ENCODE assay signal across 18 cellular contexts in the genomic region with DNA sequence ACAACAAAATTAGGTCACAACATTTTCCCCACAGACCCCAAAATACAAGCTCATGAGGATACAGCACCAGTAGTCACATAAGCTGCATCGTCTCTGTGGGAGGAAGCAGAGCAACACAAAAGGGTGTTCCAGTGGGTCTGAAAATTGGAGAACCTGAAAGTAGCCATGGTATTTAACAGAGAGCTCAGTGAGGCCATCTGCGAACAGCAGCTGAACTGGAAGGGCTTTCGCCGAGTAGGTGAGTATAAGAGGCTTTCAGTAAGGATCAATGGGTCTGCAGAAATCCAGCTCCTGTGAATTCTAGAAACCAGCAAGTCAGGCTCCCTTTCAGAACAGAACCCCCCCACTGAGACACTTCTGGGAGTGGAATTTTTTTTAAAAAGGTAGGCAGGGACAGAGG.
"Had no signal": no experiment of that assay in that cellular context is flagged by ENCODE, and none has a peak within 500 bp of the region (broad histone marks: within the 10 kb centered on the region; RNA-seq: fewer than 3 reads in every experiment).

No MANE protein-coding gene starts in this region.

- H3K27me3 ChIP-seq: breast epithelium, dorsolateral prefrontal cortex, sigmoid colon, testis had no signal

- H3K27ac ChIP-seq: breast epithelium, dorsolateral prefrontal cortex, lower lobe of right lung, sigmoid colon, testis had no signal

- H3K27me3 Mint-ChIP-seq: naive thymus-derived CD8-positive, alpha-beta T cell; stimulated activated naive CD8-positive, alpha-beta T cell treated with anti-CD3 and anti-CD28 coated beads, Interleukin-15, Interleukin-2, amounts not matched to agents 100 ng/mL and 50 ng/mL, for 24 hours had no signal

- H3K4me3 Mint-ChIP-seq: activated CD8-positive, alpha-beta T cell treated with anti-CD3 and anti-CD28 coated beads, Interleukin-2, amount 10 ng/mL, durations not matched to agents 7 days and 5 days; activated T-helper 1 cell treated with anti-CD3 and anti-CD28 coated beads, Interleukin-12 subunit alpha, Interleukin-12 subunit beta, Interleukin-2, Interleukin-4 antibody, amounts not matched to agents 30 ng/mL and 10 ng/mL and 1 ng/mL, durations not matched to agents 14 hours and 24 hours and 36 hours; immature natural killer cell; naive thymus-derived CD8-positive, alpha-beta T cell; stimulated activated naive CD8-positive, alpha-beta T cell treated with anti-CD3 and anti-CD28 coated beads, Interleukin-15, Interleukin-2, amounts not matched to agents 100 ng/mL and 50 ng/mL, for 24 hours had no signal

- H3K4me1 Mint-ChIP-seq: immature natural killer cell; naive thymus-derived CD8-positive, alpha-beta T cell had no signal

- ATAC-seq: activated CD8-positive, alpha-beta T cell treated with anti-CD3 and anti-CD28 coated beads, Interleukin-2, amount 10 ng/mL, durations not matched to agents 7 days and 5 days; esophagus mucosa; left cardiac atrium; lower lobe of right lung; naive thymus-derived CD8-positive, alpha-beta T cell had no signal

- H3K4me3 ChIP-seq: breast epithelium, dorsolateral prefrontal cortex, lower lobe of right lung, sigmoid colon, testis had no signal

- H3K36me3 ChIP-seq: breast epithelium, lower lobe of right lung, sigmoid colon had no signal

- H3K36me3 Mint-ChIP-seq: immature natural killer cell; naive thymus-derived CD8-positive, alpha-beta T cell had no signal

- H3K4me1 ChIP-seq: breast epithelium, lower lobe of right lung, sigmoid colon, testis had no signal

- H3K27ac Mint-ChIP-seq: activated CD8-positive, alpha-beta T cell treated with anti-CD3 and anti-CD28 coated beads, Interleukin-2, amount 10 ng/mL, durations not matched to agents 7 days and 5 days; activated T-helper 1 cell treated with anti-CD3 and anti-CD28 coated beads, Interleukin-12 subunit alpha, Interleukin-12 subunit beta, Interleukin-2, Interleukin-4 antibody, amounts not matched to agents 30 ng/mL and 10 ng/mL and 1 ng/mL, durations not matched to agents 14 hours and 24 hours and 36 hours; immature natural killer cell; naive thymus-derived CD8-positive, alpha-beta T cell; stimulated activated naive CD8-positive, alpha-beta T cell treated with anti-CD3 and anti-CD28 coated beads, Interleukin-15, Interleukin-2, amounts not matched to agents 100 ng/mL and 50 ng/mL, for 24 hours had no signal

- H3K9me3 ChIP-seq: breast epithelium, lower lobe of right lung, sigmoid colon, testis had no signal

- DNase-seq: activated CD4-positive, alpha-beta T cell treated with anti-CD3 and anti-CD28 coated beads for 4 hours; activated CD8-positive, alpha-beta T cell treated with anti-CD3 and anti-CD28 coated beads, Interleukin-2, amount 10 ng/mL, durations not matched to agents 7 days and 5 days; activated naive CD4-positive, alpha-beta T cell; aorta; dorsolateral prefrontal cortex; hypothalamus; immature natural killer cell; left cardiac atrium; lower lobe of right lung; naive thymus-derived CD8-positive, alpha-beta T cell; sigmoid colon; stimulated activated CD4-positive, alpha-beta T cell treated with anti-CD3 and anti-CD28 coated beads, Interleukin-2, amount 100 ng/mL, for 24 hours; T-helper 9 cell; testis had no signal

- H3K9me3 Mint-ChIP-seq: activated T-helper 1 cell treated with anti-CD3 and anti-CD28 coated beads, Interleukin-12 subunit alpha, Interleukin-12 subunit beta, Interleukin-2, Interleukin-4 antibody, amounts not matched to agents 30 ng/mL and 10 ng/mL and 1 ng/mL, durations not matched to agents 14 hours and 24 hours and 36 hours; immature natural killer cell; naive thymus-derived CD8-positive, alpha-beta T cell; stimulated activated naive CD8-positive, alpha-beta T cell treated with anti-CD3 and anti-CD28 coated beads, Interleukin-15, Interleukin-2, amounts not matched to agents 100 ng/mL and 50 ng/mL, for 24 hours had no signal
